ENCODE assay signal across 8 cellular contexts in genomic region chr10:3803295-3803883, GRCh38. TPM values are rescaled to one million over a fixed set of nuclear protein-coding genes. Genes with fewer than 3 reads are reported as not detected.
A peak's percentile ranks its signal among the peaks of the same experiment; 100 is the strongest.
DNase-seq lines count a peak whose midpoint lies in the region; ATAC-seq and TF ChIP-seq lines count a peak whose summit lies in the region.

No MANE protein-coding gene starts in this region.

- POLR2A ChIA-PET in CD8-positive, alpha-beta T cell (lab: Charles Lee), result interaction anchor here (6.1 to 9.9 kb wide), 2 partner anchors 19 to 20 kb away, joined by 63 to 229 read pairs; partner anchors contain the start of gene KLF6

- CTCF ChIA-PET in CD8-positive, alpha-beta T cell (lab: Charles Lee), result no interaction called here

- no peak for TF ChIP-seq CTCF in CD8-positive, alpha-beta T cell (IDR thresholded peaks at IDR 0.05)

- peaks cover 66% of the 10 kb centered on the region for H3K4me1 Mint-ChIP-seq in CD8-positive, alpha-beta T cell (ENCODE audit: low read depth)

- no peaks in the 10 kb centered on the region for H3K9me3 ChIP-seq in CD8-positive, alpha-beta T cell (ENCODE audit: low read length)
- no peaks in the 10 kb centered on the region for H3K9me3 ChIP-seq in muscle layer of duodenum (ENCODE audit: control insufficient read depth in 1 of 2, low read length in 2 of 2)

- H3K4me1 ChIP-seq in CD8-positive, alpha-beta T cell (ENCODE audit: insufficient read depth, low read length), result peaks cover 58% of the 10 kb centered on the region
- H3K4me1 ChIP-seq in muscle layer of duodenum (ENCODE audit: control insufficient read depth in 1 of 2, insufficient read depth in 2 of 2, low read length in 2 of 2), result peaks cover 8 to 26% of the 10 kb centered on the region in 2 donors

- no peaks in the 10 kb centered on the region for H3K27me3 Mint-ChIP-seq in CD8-positive, alpha-beta T cell (ENCODE audit: low read depth)

- no peak overlapping the region for H3K4me3 ChIP-seq in CD8-positive, alpha-beta T cell (ENCODE audit: low read depth, low read length)
- no peak overlapping the region for H3K4me3 ChIP-seq in muscle layer of duodenum (ENCODE audit: low read depth in 1 of 2, low read length in 2 of 2)

- no peaks in the 10 kb centered on the region for H3K9me3 Mint-ChIP-seq in CD8-positive, alpha-beta T cell

- intact Hi-C loops in CD8-positive, alpha-beta T cell (cut with DNase I, micrococcal nuclease), result no loop called here

- no peaks in the 10 kb centered on the region for H3K27me3 ChIP-seq in CD8-positive, alpha-beta T cell (ENCODE audit: insufficient read depth, low read length)
- no peaks in the 10 kb centered on the region for H3K27me3 ChIP-seq in muscle layer of duodenum (ENCODE audit: low read depth, low read length)

- peak overlapping the region; percentile 99 for H3K27ac Mint-ChIP-seq in CD8-positive, alpha-beta T cell

- H3K36me3 ChIP-seq in CD8-positive, alpha-beta T cell (ENCODE audit: insufficient read depth, low read length), result no peaks in the 10 kb centered on the region
- peaks cover 0 to 20% of the 10 kb centered on the region in 2 donors for H3K36me3 ChIP-seq in muscle layer of duodenum (ENCODE audit: control insufficient read depth in 1 of 2, insufficient read depth in 2 of 2, low read length in 2 of 2)

- DNase-seq in CD8-positive, alpha-beta T cell, result no peak
- DNase-seq in M059J (ENCODE audit: low read depth) (peak; percentile 38), caudate nucleus (lab: John Stamatoyannopoulos, UW) (no peak), mucosa of gallbladder (ENCODE audit: low spot score) (no peak), Ammon's horn (ENCODE audit: low spot score) (no peak), T1000 (lab: John Stamatoyannopoulos, UW) (no peak)
- no peak for DNase-seq in stimulated activated CD4-positive, alpha-beta T cell treated with anti-CD3 and anti-CD28 coated beads, Interleukin-4, amount 100 ng/mL, for 1 hour

- no peak overlapping the region for H3K27ac ChIP-seq in CD8-positive, alpha-beta T cell (ENCODE audit: low read depth, low read length)
- H3K27ac ChIP-seq in caudate nucleus (ENCODE audit: low read depth, low read length), result peak overlapping the region; percentile 21
- peak overlapping the region; percentile 93 for H3K27ac ChIP-seq in muscle layer of duodenum (ENCODE audit: low read length)

- H3K4me3 Mint-ChIP-seq in CD8-positive, alpha-beta T cell, result no peak overlapping the region

- no peak for ATAC-seq in CD8-positive, alpha-beta T cell

- no peaks in the 10 kb centered on the region for H3K36me3 Mint-ChIP-seq in CD8-positive, alpha-beta T cell

RNA-seq across cellular contexts. Expression of gene KLF6, which starts 18.4 kb away (rescaled TPM):
- 100 to 1,000 TPM; 552 to 566 TPM for total RNA-seq in CD8-positive, alpha-beta T cell
- 4.8 and 9.9 TPM in 2 replicates for total RNA-seq in M059J (2014; rRNA removed; shearing (Covaris generic))
- total RNA-seq in mucosa of gallbladder, result 165 TPM

Comparison
In these comparisons a context has a peak if more than half of its experiments do, and no peak if none do; other contexts are left out.
1. RNA of gene KLF6, which starts 18.4 kb away (total RNA-seq): 552 to 566 TPM in CD8-positive, alpha-beta T cell and 165 TPM in mucosa of gallbladder (single experiment); 4.8 to 9.9 TPM in M059J; every median in the first group is over 10 times any median in the second.